9 cellular contexts compared by ENCODE assay signal in the genomic region with DNA sequence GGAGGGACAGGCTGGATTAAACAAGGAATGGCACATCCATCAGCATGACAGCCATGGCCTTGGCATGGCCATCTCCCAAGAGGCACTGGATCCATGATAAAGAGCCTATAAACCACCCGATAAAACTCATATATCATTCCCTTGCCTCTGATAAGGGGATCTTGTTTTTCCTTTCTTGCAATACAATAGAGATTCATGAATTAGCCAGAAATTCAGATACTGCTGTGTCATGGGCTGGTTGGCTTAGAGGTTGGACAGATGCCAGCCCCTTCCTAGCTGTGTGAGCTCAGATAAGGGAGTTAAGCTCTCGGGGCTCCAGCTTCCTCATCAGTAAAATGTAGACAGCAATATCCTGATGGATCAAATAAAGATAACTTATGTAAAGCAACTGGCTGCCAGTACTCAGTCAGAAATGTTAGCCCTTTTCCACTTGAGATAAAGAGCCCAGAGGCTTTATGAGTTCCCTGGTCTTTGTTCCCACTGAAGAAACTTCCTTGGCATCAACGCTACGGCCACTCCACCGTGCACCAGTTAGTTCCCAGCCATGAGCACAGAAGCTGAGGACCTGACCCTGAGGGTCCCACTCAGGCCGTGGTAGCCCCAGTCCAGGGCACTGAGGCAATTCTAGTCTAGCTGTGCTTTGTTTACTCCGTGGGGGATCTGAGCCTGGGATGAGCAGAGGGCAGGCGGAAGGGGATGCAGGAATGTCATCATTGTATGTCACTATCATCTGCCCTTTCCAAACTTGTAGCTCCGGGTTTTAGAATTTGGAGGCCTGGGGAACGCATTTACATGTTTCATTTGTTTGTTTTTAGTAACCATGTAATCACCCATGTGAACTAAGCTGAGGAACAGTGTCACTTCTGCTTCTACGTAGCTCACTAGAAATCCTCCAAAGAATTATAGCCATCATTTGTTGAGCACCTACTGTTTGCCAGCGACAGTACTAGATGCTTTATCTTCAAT.
DNase-seq lines count a peak whose midpoint lies in the region; ATAC-seq and TF ChIP-seq lines count a peak whose summit lies in the region.
"Had no signal": no experiment of that assay in that cellular context is flagged by ENCODE, and none has a peak within 500 bp of the region (broad histone marks: within the 10 kb centered on the region; RNA-seq: fewer than 3 reads in every experiment).

No MANE protein-coding gene starts in this region.

- no peak overlapping the region for H3K27ac Mint-ChIP-seq in activated CD8-positive, alpha-beta T cell treated with anti-CD3 and anti-CD28 coated beads for 36 hours
- H3K27ac Mint-ChIP-seq: T-cell had no signal

- ATAC-seq in GM18868 (IDR thresholded peaks at IDR 0.05; ENCODE audit: unreplicated experiment) (peak; percentile 35), left colon (peak; percentile 80), HG03432 (IDR thresholded peaks at IDR 0.05; ENCODE audit: unreplicated experiment) (no peak)
- ATAC-seq in activated CD8-positive, alpha-beta T cell treated with anti-CD3 and anti-CD28 coated beads for 36 hours, result no peak
- ATAC-seq: T-cell had no signal

- H3K9me3 ChIP-seq in MG63 (no peaks in the 10 kb centered on the region), tibial artery (no peaks in the 10 kb centered on the region)

- no peaks in the 10 kb centered on the region; the same call in 1 of the 2 replicates for H3K36me3 ChIP-seq in MG63
- no peaks in the 10 kb centered on the region for H3K36me3 ChIP-seq in tibial artery

- H3K9me3 Mint-ChIP-seq in activated CD8-positive, alpha-beta T cell treated with anti-CD3 and anti-CD28 coated beads for 36 hours, result no peaks in the 10 kb centered on the region
- H3K9me3 Mint-ChIP-seq: T-cell had no signal

- peaks cover 6% of the 10 kb centered on the region for H3K4me1 Mint-ChIP-seq in activated CD8-positive, alpha-beta T cell treated with anti-CD3 and anti-CD28 coated beads for 36 hours (ENCODE audit: low read depth)

- H3K27ac ChIP-seq in tibial artery, result peak overlapping the region; percentile 60 to 71

- peak; percentile 85 for DNase-seq in MG63
- DNase-seq in astrocyte of the spinal cord (ENCODE audit: low read depth, low spot score), result peak; percentile 69
- peak; percentile 85 to 89 for DNase-seq in left colon
- peak; percentile 83 to 86 for DNase-seq in tibial artery
- DNase-seq in activated CD8-positive, alpha-beta T cell treated with anti-CD3 and anti-CD28 coated beads for 36 hours, result no peak
- DNase-seq in activated CD4-positive, alpha-beta T cell treated with anti-CD3 and anti-CD28 coated beads for 48 hours, result no peak

- intact Hi-C loops in left colon (cut with DNase I, micrococcal nuclease), result no loop called here
- intact Hi-C loops in tibial artery (cut with DNase I; ENCODE audit: low total_unique reads), result no loop called here
- intact Hi-C loops in activated CD8-positive, alpha-beta T cell treated with anti-CD3 and anti-CD28 coated beads for 36 hours (cut with micrococcal nuclease), result no loop called here

- TF ChIP-seq CTCF in astrocyte of the spinal cord (IDR thresholded peaks at IDR 0.05; ENCODE audit: low read depth, low read length) (no peak), tibial artery (IDR thresholded peaks at IDR 0.05) (no peak)
- TF ChIP-seq CTCF in activated CD8-positive, alpha-beta T cell treated with anti-CD3 and anti-CD28 coated beads for 36 hours (IDR thresholded peaks at IDR 0.05), result no peak

- no peak overlapping the region for H3K4me3 Mint-ChIP-seq in activated CD8-positive, alpha-beta T cell treated with anti-CD3 and anti-CD28 coated beads for 36 hours
- H3K4me3 Mint-ChIP-seq: T-cell had no signal

- POLR2A ChIA-PET in activated CD8-positive, alpha-beta T cell treated with anti-CD3 and anti-CD28 coated beads for 36 hours (lab: Charles Lee), result no interaction called here

- no peaks in the 10 kb centered on the region for H3K27me3 Mint-ChIP-seq in activated CD8-positive, alpha-beta T cell treated with anti-CD3 and anti-CD28 coated beads for 36 hours
- H3K27me3 Mint-ChIP-seq: T-cell had no signal

- H3K4me3 ChIP-seq in MG63 (no peak overlapping the region), astrocyte of the spinal cord (ENCODE audit: low read depth, low read length) (no peak overlapping the region), tibial artery (no peak overlapping the region)

- H3K4me1 ChIP-seq in tibial artery, result peaks cover 0 to 55% (median 26%) of the 10 kb centered on the region in 4 donors

- H3K36me3 Mint-ChIP-seq in activated CD8-positive, alpha-beta T cell treated with anti-CD3 and anti-CD28 coated beads for 36 hours (ENCODE audit: low read depth), result no peaks in the 10 kb centered on the region
- H3K36me3 Mint-ChIP-seq: T-cell had no signal

- in situ Hi-C loops in astrocyte of the spinal cord (cut with HindIII; ENCODE audit: low sequenced_read_pairs), result no loop called here

- CTCF ChIA-PET in activated CD8-positive, alpha-beta T cell treated with anti-CD3 and anti-CD28 coated beads for 36 hours (lab: Charles Lee), result interaction anchor here (0.6 kb wide), 1 partner anchor 60 kb away, joined by 3 read pairs; no protein-coding TSS in a partner anchor

- peaks cover 3% of the 10 kb centered on the region; the same call in 1 of the 2 replicates for H3K27me3 ChIP-seq in MG63
- no peaks in the 10 kb centered on the region for H3K27me3 ChIP-seq in tibial artery

Comparison
In these comparisons a context has a peak if more than half of its experiments do, and no peak if none do; other contexts are left out.
1. ATAC-seq: peak in GM18868 (single experiment) and left colon (single experiment); none in activated CD8-positive, alpha-beta T cell treated with anti-CD3 and anti-CD28 coated beads for 36 hours (single experiment) and HG03432 (single experiment).
2. DNase-seq: peak in MG63 (single experiment), astrocyte of the spinal cord (single experiment), left colon (2 of 2) and tibial artery (2 of 2); none in activated CD8-positive, alpha-beta T cell treated with anti-CD3 and anti-CD28 coated beads for 36 hours (single experiment) and activated CD4-positive, alpha-beta T cell treated with anti-CD3 and anti-CD28 coated beads for 48 hours (single experiment).